13 cellular contexts compared by ENCODE assay signal in the genomic region with DNA sequence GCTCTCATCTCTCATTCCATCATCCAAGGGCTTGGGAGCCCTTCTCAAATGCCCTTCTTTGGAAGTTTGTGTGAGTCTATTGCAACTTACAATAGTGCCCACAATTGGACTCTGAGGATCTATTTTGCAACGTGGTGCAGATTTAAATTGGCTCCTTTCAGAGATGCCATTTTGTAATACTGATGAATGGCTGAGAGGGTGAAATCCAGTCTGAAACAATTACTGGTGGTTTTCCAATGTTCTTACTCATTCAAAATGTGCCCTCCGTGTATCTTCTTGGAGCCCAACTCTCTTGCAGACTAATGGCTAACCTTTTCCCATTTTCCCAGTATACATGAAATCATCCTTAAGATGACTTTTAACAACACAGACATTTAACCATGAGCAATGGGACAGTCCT. TPM values are rescaled to one million over a fixed set of nuclear protein-coding genes. Genes with fewer than 3 reads are reported as not detected.
DNase-seq lines count a peak whose midpoint lies in the region; ATAC-seq and TF ChIP-seq lines count a peak whose summit lies in the region.
"Had no signal": no experiment of that assay in that cellular context is flagged by ENCODE, and none has a peak within 500 bp of the region (broad histone marks: within the 10 kb centered on the region; RNA-seq: fewer than 3 reads in every experiment).

No MANE protein-coding gene starts in this region.

- no peak overlapping the region for H2BK120ac ChIP-seq in IMR-90 (ENCODE audit: low read depth, low read length)

- no peak overlapping the region for H3K56ac ChIP-seq in IMR-90 (ENCODE audit: extremely low read depth, insufficient read depth, low read length)

- H3K9ac ChIP-seq in IMR-90 (ENCODE audit: low read depth, low read length): no peak overlapping the region

- POLR2A ChIA-PET in IMR-90 (lab: Charles Lee; ENCODE audit: unreplicated experiment): no interaction called here

- peak overlapping the region; percentile 8 for H3K27ac Mint-ChIP-seq in mesothelial cell of epicardium
- H3K27ac Mint-ChIP-seq: memory B cell had no signal

- ATAC-seq in IMR-90 (ENCODE audit: low read depth): peak; percentile 8; the same call in 1 of the 2 replicates
- no peak for ATAC-seq in HG03039 (IDR thresholded peaks at IDR 0.05; ENCODE audit: unreplicated experiment)
- no peak for ATAC-seq in body of pancreas
- ATAC-seq in HG03139 (IDR thresholded peaks at IDR 0.05; ENCODE audit: unreplicated experiment): no peak

- DNase-seq in IMR-90: no peak
- peak; percentile 84 for DNase-seq in fibroblast of gingiva (ENCODE audit: low read depth)
- DNase-seq in mesothelial cell of epicardium (ENCODE audit: low spot score in 2 of 2, unreplicated experiment in 2 of 2): no peak
- peak; percentile 67 for DNase-seq in stromal cell of bone marrow (ENCODE audit: low read depth)
- DNase-seq in body of pancreas: no peak
- DNase-seq in NAMALWA (ENCODE audit: low spot score): no peak
- DNase-seq: activated naive CD4-positive, alpha-beta T cell; cortex of kidney; OCI-M1; T-helper 2 cell had no signal

- H3K27ac ChIP-seq in IMR-90 (ENCODE audit: insufficient read depth, low read length): no peak overlapping the region
- peak overlapping the region in 2 of 4 donors; percentile 27 to 36 for H3K27ac ChIP-seq in body of pancreas

- H3K4me1 ChIP-seq in IMR-90 (ENCODE audit: control insufficient read depth, insufficient read depth, low read length) (peaks cover 8% of the 10 kb centered on the region), body of pancreas (peaks cover 17% of the 10 kb centered on the region)

- TF ChIP-seq CTCF in IMR-90 (conservative IDR thresholded peaks at IDR 0.05; ENCODE audit: low read depth, low read length) (no peak), mesothelial cell of epicardium (IDR thresholded peaks at IDR 0.05; ENCODE audit: unreplicated experiment) (no peak), body of pancreas (IDR thresholded peaks at IDR 0.05) (no peak)

- no peaks in the 10 kb centered on the region for H3K27me3 Mint-ChIP-seq in mesothelial cell of epicardium (ENCODE audit: low read depth)

- no peak overlapping the region; the same call in 1 of the 2 replicates for H3K18ac ChIP-seq in IMR-90 (ENCODE audit: low read depth, low read length)

- dilution Hi-C loops in IMR-90 (cut with HindIII; ENCODE audit: low sequenced_read_pairs, unreplicated experiment): no loop called here

- no peaks in the 10 kb centered on the region for H3K9me3 Mint-ChIP-seq in mesothelial cell of epicardium
- H3K9me3 Mint-ChIP-seq: memory B cell had no signal

- no peak overlapping the region for H3K14ac ChIP-seq in IMR-90 (replicated peaks; ENCODE audit: low read depth, low read length)

- no peak overlapping the region for H2BK20ac ChIP-seq in IMR-90 (ENCODE audit: low read depth, low read length)

- H2AFZ ChIP-seq in IMR-90 (replicated peaks; ENCODE audit: low read length, poor library complexity): no peak overlapping the region

- H3K4me3 ChIP-seq in IMR-90 (ENCODE audit: insufficient read depth, low read depth, low read length) (no peak overlapping the region), body of pancreas (no peak overlapping the region)

- no peaks in the 10 kb centered on the region for H3K36me3 ChIP-seq in IMR-90 (ENCODE audit: control insufficient read depth, insufficient read depth, low read length)
- H3K36me3 ChIP-seq in body of pancreas (replicated peaks in 1 of 2; ENCODE audit: insufficient read depth in 1 of 2, low read depth in 2 of 2): no peaks in the 10 kb centered on the region

- CTCF ChIA-PET in IMR-90 (lab: Yijun Ruan, JAX): interaction anchor here (1.3 kb wide), 1 partner anchor 146 kb away, joined by 3 read pairs; no protein-coding TSS in a partner anchor

- no peak overlapping the region for H3K23ac ChIP-seq in IMR-90 (ENCODE audit: low read depth, low read length)

- no peaks in the 10 kb centered on the region for H3K36me3 Mint-ChIP-seq in mesothelial cell of epicardium
- H3K36me3 Mint-ChIP-seq: memory B cell had no signal

- TF ChIP-seq RAD21 in IMR-90 (IDR thresholded peaks at IDR 0.05; ENCODE audit: low read length): no peak

- no peak overlapping the region for H4K91ac ChIP-seq in IMR-90 (ENCODE audit: insufficient read depth, low read depth, low read length)

- peaks cover 34 to 56% of the 10 kb centered on the region in 2 experiments for H3K79me1 ChIP-seq in IMR-90 (ENCODE audit: low read depth in 1 of 2, low read length in 2 of 2)

- H4K8ac ChIP-seq in IMR-90 (ENCODE audit: low read depth in 2 of 2, low read length in 2 of 2): no peak overlapping the region; a peak in 1 of 4 replicates

- H4K5ac ChIP-seq in IMR-90 (ENCODE audit: low read depth, low read length): no peak overlapping the region; the same call in 1 of the 2 replicates

- in situ Hi-C loops in IMR-90 (cut with MboI; ENCODE audit: low sequenced_read_pairs): no loop called here

- intact Hi-C loops in IMR-90 (cut with micrococcal nuclease): loop anchor here (10.0 kb wide), 1 partner anchor 416 kb away; the partner anchor contains the start of gene RAD23B
- intact Hi-C loops in body of pancreas (cut with DNase I): no loop called here

- no peak overlapping the region for H2BK5ac ChIP-seq in IMR-90 (ENCODE audit: low read depth, low read length, poor library complexity, severe bottlenecking)

- no peak overlapping the region for H2AK9ac ChIP-seq in IMR-90 (replicated peaks; ENCODE audit: low read depth, low read length, poor library complexity)

- H3K9me3 ChIP-seq in IMR-90 (ENCODE audit: control insufficient read depth, insufficient read depth, low read length) (no peaks in the 10 kb centered on the region), body of pancreas (no peaks in the 10 kb centered on the region)

- H3K4me3 Mint-ChIP-seq in mesothelial cell of epicardium: no peak overlapping the region
- H3K4me3 Mint-ChIP-seq: memory B cell had no signal

- BruUV-seq in IMR-90 (replicated peaks; lab: Mats Ljungman, UMichigan): no TSS peak

- H2AK5ac ChIP-seq in IMR-90 (ENCODE audit: low read depth, low read length): no peak overlapping the region

- no CpG with 5 or more reads among the region's 2 CpGs for WGBS in IMR-90 (ENCODE audit: extremely low coverage in 2 of 2, insufficient read length in 1 of 2), 2 experiments
- WGBS in body of pancreas, 2 donors: 60 to 72% methylated on average over 2 of the region's 2 CpGs

- H3K4me2 ChIP-seq in IMR-90 (ENCODE audit: low read depth, low read length): peak overlapping the region; percentile 12; the same call in 1 of the 2 replicates

- no peaks in the 10 kb centered on the region for H3K27me3 ChIP-seq in IMR-90 (ENCODE audit: control insufficient read depth, insufficient read depth, low read length)
- no peaks in the 10 kb centered on the region for H3K27me3 ChIP-seq in body of pancreas

- no peak overlapping the region for H2BK15ac ChIP-seq in IMR-90 (ENCODE audit: low read depth, low read length)

- no peaks in the 10 kb centered on the region for H4K20me1 ChIP-seq in IMR-90 (ENCODE audit: insufficient read depth, low read length)

- TF ChIP-seq POLR2A in IMR-90 (IDR thresholded peaks at IDR 0.05; ENCODE audit: low read depth, low read length) (no peak), body of pancreas (IDR thresholded peaks at IDR 0.05) (no peak)

- H3K4me1 Mint-ChIP-seq in mesothelial cell of epicardium: peaks cover 65% of the 10 kb centered on the region

- H3K9me1 ChIP-seq in IMR-90 (ENCODE audit: insufficient read depth, low read length): no peaks in the 10 kb centered on the region

- H3K4ac ChIP-seq in IMR-90 (ENCODE audit: low read depth, low read length): no peak overlapping the region

TF ChIP-seq in IMR-90, 13 proteins besides CTCF, POLR2A, EP300 and RAD21:
- TF ChIP-seq RFX5 (IDR thresholded peaks at IDR 0.05; ENCODE audit: low read depth, low read length): no peak
- TF ChIP-seq BHLHE40 (IDR thresholded peaks at IDR 0.05; ENCODE audit: low read depth, low read length): no peak
- TF ChIP-seq RCOR1 (IDR thresholded peaks at IDR 0.05; ENCODE audit: insufficient replicate concordance, low read length): no peak
- TF ChIP-seq, protein P1, sequence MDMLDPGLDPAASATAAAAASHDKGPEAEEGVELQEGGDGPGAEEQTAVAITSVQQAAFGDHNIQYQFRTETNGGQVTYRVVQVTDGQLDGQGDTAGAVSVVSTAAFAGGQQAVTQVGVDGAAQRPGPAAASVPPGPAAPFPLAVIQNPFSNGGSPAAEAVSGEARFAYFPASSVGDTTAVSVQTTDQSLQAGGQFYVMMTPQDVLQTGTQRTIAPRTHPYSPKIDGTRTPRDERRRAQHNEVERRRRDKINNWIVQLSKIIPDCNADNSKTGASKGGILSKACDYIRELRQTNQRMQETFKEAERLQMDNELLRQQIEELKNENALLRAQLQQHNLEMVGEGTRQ (IDR thresholded peaks at IDR 0.05; ENCODE audit: low read depth, low read length): no peak
- no peak for TF ChIP-seq CEBPB (IDR thresholded peaks at IDR 0.05; ENCODE audit: low read depth, low read length)
- no peak for TF ChIP-seq CHD1 (IDR thresholded peaks at IDR 0.05; ENCODE audit: low read depth, low read length)
- TF ChIP-seq MXI1 (IDR thresholded peaks at IDR 0.05; ENCODE audit: borderline replicate concordance, low read depth, low read length): no peak
- TF ChIP-seq MAFK (IDR thresholded peaks at IDR 0.05; ENCODE audit: low read depth, low read length): no peak
- no peak for TF ChIP-seq MAZ (IDR thresholded peaks at IDR 0.05; ENCODE audit: borderline replicate concordance, low read depth, low read length)
- no peak for TF ChIP-seq ELK1 (IDR thresholded peaks at IDR 0.05; ENCODE audit: borderline replicate concordance, low read depth, low read length)
- no peak for TF ChIP-seq NFE2L2 (IDR thresholded peaks at IDR 0.05; ENCODE audit: low read depth, low read length)
- TF ChIP-seq FOS (IDR thresholded peaks at IDR 0.05; ENCODE audit: low read depth, low read length): no peak
- no peak for TF ChIP-seq SMC3 (IDR thresholded peaks at IDR 0.05; ENCODE audit: low read depth, low read length)
TF ChIP-seq in IMR-90: peak in this region for 0.

RNA-seq across cellular contexts. Expression of gene ZNF462, which starts 6.1 kb away (rescaled TPM):
- total RNA-seq in IMR-90 (2012; rRNA removed): 16.1 and 18.8 TPM in 2 replicates
- polyA plus RNA-seq in IMR-90 (2012; rRNA removed): 6.1 and 7.8 TPM in 2 replicates
- polyA plus RNA-seq in IMR-90 (2012; cell fraction: cytosol; rRNA removed): 2.6 TPM in 2 replicates
- polyA plus RNA-seq in IMR-90 (2012; cell fraction: nucleus; rRNA removed; ENCODE audit: low replicate concordance): 5.7 and 10.1 TPM in 2 replicates
- total RNA-seq in mesothelial cell of epicardium: 139 to 154 TPM (median 140 TPM) in 3 replicates
- 1 to 10 TPM; 4.7 to 8.9 TPM for total RNA-seq in body of pancreas

Comparison
In these comparisons a context has a peak if more than half of its experiments do, and no peak if none do; other contexts are left out.
1. DNase-seq: peak in fibroblast of gingiva (single experiment) and stromal cell of bone marrow (single experiment); none in IMR-90 (single experiment), mesothelial cell of epicardium (0 of 2), body of pancreas (0 of 4) and NAMALWA (single experiment).